In genomic region chr2:70085711-70086277, GRCh38 we compare ENCODE assay signal across 8 cellular contexts. TPM values are rescaled to one million over a fixed set of nuclear protein-coding genes. Genes with fewer than 3 reads are reported as not detected.
A peak's percentile ranks its signal among the peaks of the same experiment; 100 is the strongest.
DNase-seq lines count a peak whose midpoint lies in the region; ATAC-seq and TF ChIP-seq lines count a peak whose summit lies in the region.

No MANE protein-coding gene starts in this region.

- H3K4me1 Mint-ChIP-seq in CD4-positive, CD25-positive, alpha-beta regulatory T cell: peaks cover 27 to 70% (median 54%) of the 10 kb centered on the region in 4 donors

- peak in 2 of 3 donors; percentile 45 to 59 for DNase-seq in CD4-positive, CD25-positive, alpha-beta regulatory T cell
- DNase-seq in Karpas-422 (peak; percentile 77), mammary epithelial cell (no peak), GM13976 (ENCODE audit: low spot score) (no peak), DMS153 (lab: John Stamatoyannopoulos, UW) (no peak)
- no peak for DNase-seq in effector CD8-positive, alpha-beta T cell (lab: John Stamatoyannopoulos, UW)

- H3K9me3 Mint-ChIP-seq in CD4-positive, CD25-positive, alpha-beta regulatory T cell: no peaks in the 10 kb centered on the region

- H3K36me3 ChIP-seq in CD4-positive, CD25-positive, alpha-beta regulatory T cell (ENCODE audit: control insufficient read depth, insufficient read depth, low read length): peaks cover 24% of the 10 kb centered on the region
- peaks cover 27% of the 10 kb centered on the region for H3K36me3 ChIP-seq in Karpas-422 (ENCODE audit: insufficient read depth, low read length)
- H3K36me3 ChIP-seq in mammary epithelial cell (ENCODE audit: insufficient read depth, low read length): no peaks in the 10 kb centered on the region

- dilution Hi-C loops in mammary epithelial cell (cut with HindIII; ENCODE audit: low sequenced_read_pairs): no loop called here

- TF ChIP-seq CTCF in mammary epithelial cell (conservative IDR thresholded peaks at IDR 0.05 in 1 of 2, IDR thresholded peaks at IDR 0.05 in 1 of 2; ENCODE audit: extremely low read depth in 1 of 2, insufficient read depth in 1 of 2, low read depth in 1 of 2, low read length in 2 of 2) (no peak), GM13976 (IDR thresholded peaks at IDR 0.05; ENCODE audit: borderline replicate concordance, control extremely low read depth, extremely low read depth, insufficient read depth, missing control alignments) (no peak)

- peak overlapping the region; percentile 84 for H3K4me2 ChIP-seq in Karpas-422 (ENCODE audit: low read depth, low read length, poor library complexity, severe bottlenecking)
- H3K4me2 ChIP-seq in mammary epithelial cell (ENCODE audit: insufficient read depth, low read depth, low read length): peak overlapping the region; percentile 85

- intact Hi-C loops in mammary epithelial cell (cut with micrococcal nuclease): loop anchor here (1.0 to 10.0 kb wide), 4 partner anchors 37 to 219 kb away; partner anchors contain the start of genes C2orf42 and FAM136A

- in situ Hi-C loops in mammary epithelial cell (cut with MboI; ENCODE audit: low sequenced_read_pairs in 2 of 2): loop anchor here in 1 of 2 donors (5.0 kb wide), 1 partner anchor 57 kb away; no protein-coding TSS in a partner anchor
- in situ Hi-C loops in GM13976 (cut with MboI; ENCODE audit: low sequenced_read_pairs, unreplicated experiment): no loop called here

- peak overlapping the region; percentile 97 to 98 (median 98) for H3K4me3 Mint-ChIP-seq in CD4-positive, CD25-positive, alpha-beta regulatory T cell

- H3K79me2 ChIP-seq in Karpas-422 (ENCODE audit: low read length) (peaks cover 34% of the 10 kb centered on the region), mammary epithelial cell (ENCODE audit: insufficient read depth, low read length) (peaks cover 26% of the 10 kb centered on the region)

- H3K27ac Mint-ChIP-seq in CD4-positive, CD25-positive, alpha-beta regulatory T cell: peak overlapping the region; percentile 100

- WGBS in mammary epithelial cell (ENCODE audit: low coverage, missing lambda C conversion rate): 27% methylated on average over 18 of the region's 22 CpGs

- CTCF ChIA-PET in mammary epithelial cell (lab: Charles Lee; ENCODE audit: low non-redundant PET): no interaction called here

- H3K27me3 ChIP-seq in CD4-positive, CD25-positive, alpha-beta regulatory T cell (ENCODE audit: control insufficient read depth, insufficient read depth, low read length): no peaks in the 10 kb centered on the region
- H3K27me3 ChIP-seq in Karpas-422 (ENCODE audit: low read length) (no peaks in the 10 kb centered on the region), mammary epithelial cell (ENCODE audit: insufficient read depth, low read length) (no peaks in the 10 kb centered on the region), mononuclear cell (ENCODE audit: insufficient read depth, low read length) (no peaks in the 10 kb centered on the region)

- H3K9ac ChIP-seq in Karpas-422 (ENCODE audit: low read length): peak overlapping the region; percentile 96
- H3K9ac ChIP-seq in mammary epithelial cell (ENCODE audit: insufficient read depth, low read length): peak overlapping the region; percentile 93

- peaks cover 47% of the 10 kb centered on the region for H3K36me3 Mint-ChIP-seq in CD4-positive, CD25-positive, alpha-beta regulatory T cell

- H3K27me3 Mint-ChIP-seq in CD4-positive, CD25-positive, alpha-beta regulatory T cell: peaks cover 12% of the 10 kb centered on the region

- peak overlapping the region; percentile 100 for H3K27ac ChIP-seq in CD4-positive, CD25-positive, alpha-beta regulatory T cell (ENCODE audit: insufficient read depth, low read length, poor library complexity, severe bottlenecking)
- H3K27ac ChIP-seq in Karpas-422 (ENCODE audit: low read length) (peak overlapping the region; percentile 98), mammary epithelial cell (ENCODE audit: insufficient read depth, low read depth, low read length) (peak overlapping the region; percentile 99)

- no peak for ATAC-seq in CD4-positive, CD25-positive, alpha-beta regulatory T cell (ENCODE audit: low read depth in 2 of 2)
- no peak for ATAC-seq in GM19452 (IDR thresholded peaks at IDR 0.05; ENCODE audit: unreplicated experiment)

- H3K4me3 ChIP-seq in CD4-positive, CD25-positive, alpha-beta regulatory T cell (ENCODE audit: low read depth, low read length): peak overlapping the region; percentile 77
- H3K4me3 ChIP-seq in Karpas-422 (ENCODE audit: low read length) (peak overlapping the region; percentile 81), mammary epithelial cell (replicated peaks in 1 of 3; ENCODE audit: insufficient read depth in 1 of 3, low read depth in 2 of 3, low read length in 3 of 3) (peak overlapping the region; percentile 57 to 85 (median 67)), mononuclear cell (ENCODE audit: low read length) (peak overlapping the region; percentile 99)

- no peaks in the 10 kb centered on the region; the same call in 1 of the 2 replicates for H4K20me1 ChIP-seq in Karpas-422 (ENCODE audit: insufficient read depth, low read depth, low read length)
- no peaks in the 10 kb centered on the region for H4K20me1 ChIP-seq in mammary epithelial cell (ENCODE audit: insufficient read depth, low read length)

- no peaks in the 10 kb centered on the region for H3K9me3 ChIP-seq in CD4-positive, CD25-positive, alpha-beta regulatory T cell (ENCODE audit: control insufficient read depth in 2 of 2, low read length in 2 of 2)
- H3K9me3 ChIP-seq in Karpas-422 (ENCODE audit: low read length) (no peaks in the 10 kb centered on the region), mammary epithelial cell (replicated peaks; ENCODE audit: insufficient read depth, low read length) (no peaks in the 10 kb centered on the region), mononuclear cell (ENCODE audit: low read depth, low read length) (no peaks in the 10 kb centered on the region)

- no peaks in the 10 kb centered on the region for H3K9me2 ChIP-seq in Karpas-422 (replicated peaks; ENCODE audit: insufficient read depth, low read length)

- H3K4me1 ChIP-seq in CD4-positive, CD25-positive, alpha-beta regulatory T cell (ENCODE audit: control insufficient read depth, insufficient read depth, low read length, poor library complexity, severe bottlenecking): peaks cover 80% of the 10 kb centered on the region
- H3K4me1 ChIP-seq in Karpas-422 (ENCODE audit: low read length) (peaks cover 63% of the 10 kb centered on the region), mammary epithelial cell (ENCODE audit: insufficient read depth, low read length) (peaks cover 42% of the 10 kb centered on the region), mononuclear cell (ENCODE audit: insufficient read depth, low read length) (peaks cover 66% of the 10 kb centered on the region)

- no TSS peak for BruUV-seq in mammary epithelial cell (replicated peaks; lab: Mats Ljungman, UMichigan)

- H2AFZ ChIP-seq in Karpas-422 (ENCODE audit: low read length): no peak overlapping the region; the same call in 1 of the 2 replicates
- peak overlapping the region; percentile 97 for H2AFZ ChIP-seq in mammary epithelial cell (ENCODE audit: low read depth, low read length)

RNA-seq across cellular contexts. Expression of gene PCBP1, which starts 1.5 kb away (rescaled TPM):
- 330 TPM for total RNA-seq in CD4-positive, CD25-positive, alpha-beta regulatory T cell
- 100 to 1,000 TPM; 131 to 188 (median 173) TPM for polyA plus RNA-seq in CD4-positive, CD25-positive, alpha-beta regulatory T cell
- 91.7 and 128 TPM in 2 replicates for total RNA-seq in Karpas-422 (2014; rRNA removed; shearing (Covaris generic); ENCODE audit: low replicate concordance)
- total RNA-seq in mammary epithelial cell: 100 to 1,000 TPM in 1 of 2 donors, 10 to 100 TPM in 1; 47.2 to 258 TPM
- 128 TPM for polyA plus RNA-seq in mammary epithelial cell
- 119 TPM for polyA minus RNA-seq in mammary epithelial cell
- 91.0 TPM for total RNA-seq in mononuclear cell

Comparison
In these comparisons a context has a peak if more than half of its experiments do, and no peak if none do; other contexts are left out.
1. DNase-seq: peak in CD4-positive, CD25-positive, alpha-beta regulatory T cell (2 of 3) and Karpas-422 (single experiment); none in mammary epithelial cell (single experiment), GM13976 (single experiment), DMS153 (single experiment) and effector CD8-positive, alpha-beta T cell (single experiment).
2. Peak in every context shown above with its lines, with median percentiles within 50 percentile points of each other: H3K27ac ChIP-seq and H3K4me3 ChIP-seq.